Comparison of ENCODE assay signal across 11 cellular contexts in genomic region chr5:95884021-95884333, GRCh38.
DNase-seq lines count a peak whose midpoint lies in the region; ATAC-seq, FAIRE-seq and TF ChIP-seq lines count a peak whose summit lies in the region.
"Had no signal": no experiment of that assay in that cellular context is flagged by ENCODE, and none has a peak within 500 bp of the region (broad histone marks: within the 10 kb centered on the region; RNA-seq: fewer than 3 reads in every experiment).

No MANE protein-coding gene starts in this region.

- H2AK5ac ChIP-seq in mesenchymal stem cell (ENCODE audit: low read length, severe bottlenecking): no peak overlapping the region

- no peak overlapping the region for H2BK5ac ChIP-seq in mesenchymal stem cell (ENCODE audit: low read depth, low read length, poor library complexity, severe bottlenecking)

- no peak for TF ChIP-seq POLR2A in body of pancreas (IDR thresholded peaks at IDR 0.05)

- WGBS in mesenchymal stem cell: 84% methylated on average over 3 of the region's 4 CpGs
- 66 to 91% methylated on average over 4 of the region's 4 CpGs for WGBS in body of pancreas, 2 donors

- H3K36me3 ChIP-seq in PC-9 (ENCODE audit: low read depth) (peaks cover 10% of the 10 kb centered on the region; the same call in 1 of the 2 replicates), mesenchymal stem cell (ENCODE audit: control insufficient read depth in 1 of 2, insufficient read depth in 2 of 2, low read depth in 1 of 2, low read length in 2 of 2) (peaks cover 0 to 49% of the 10 kb centered on the region in 2 experiments), body of pancreas (replicated peaks in 1 of 2; ENCODE audit: insufficient read depth in 1 of 2, low read depth in 2 of 2) (peaks cover 0 to under 1% of the 10 kb centered on the region in 2 donors)
- H3K36me3 ChIP-seq: WERI-Rb-1 had no signal

- peak overlapping the region; percentile 22; the same call in 1 of the 2 replicates for H3K4me3 ChIP-seq in PC-9
- H3K4me3 ChIP-seq in mesenchymal stem cell (ENCODE audit: insufficient read depth in 1 of 2, low read depth in 1 of 2, low read length in 2 of 2): peak overlapping the region in 1 of 2 experiments; percentile 35
- no peak overlapping the region for H3K4me3 ChIP-seq in body of pancreas

- H3K79me2 ChIP-seq in PC-9 (ENCODE audit: low read depth): no peaks in the 10 kb centered on the region

- H3K27ac ChIP-seq in PC-9 (peak overlapping the region; percentile 75), mesenchymal stem cell (ENCODE audit: low read length, poor library complexity, severe bottlenecking) (no peak overlapping the region), body of pancreas (no peak overlapping the region)
- H3K27ac ChIP-seq: WERI-Rb-1 had no signal

- H3K9me3 Mint-ChIP-seq in HFFc6: peaks cover 52% of the 10 kb centered on the region

- H3K27me3 ChIP-seq in PC-9 (ENCODE audit: insufficient read depth, low read depth) (no peaks in the 10 kb centered on the region), mesenchymal stem cell (ENCODE audit: control insufficient read depth in 1 of 2, insufficient read depth in 1 of 2, low read length in 2 of 2) (no peaks in the 10 kb centered on the region), body of pancreas (no peaks in the 10 kb centered on the region)

- BruUV-seq in PC-9 (replicated peaks; lab: Mats Ljungman, UMichigan): no TSS peak

- POLR2A ChIA-PET in PC-9 (lab: Charles Lee; ENCODE audit: unreplicated experiment): interaction anchor here (0.7 kb wide), 1 partner anchor 889 kb away, joined by 7 read pairs; no protein-coding TSS in a partner anchor

- H3K79me1 ChIP-seq in mesenchymal stem cell (replicated peaks; ENCODE audit: low read length, poor library complexity, severe bottlenecking): no peaks in the 10 kb centered on the region

- peak overlapping the region; percentile 25 for H3K9ac ChIP-seq in mesenchymal stem cell (ENCODE audit: low read length)

- H2BK12ac ChIP-seq in mesenchymal stem cell (ENCODE audit: low read length in 2 of 2): no peak overlapping the region

- H3K4ac ChIP-seq in mesenchymal stem cell (ENCODE audit: low read depth in 1 of 2, low read length in 2 of 2): no peak overlapping the region

- H3K27me3 Mint-ChIP-seq in HFFc6 (ENCODE audit: insufficient read depth): peaks cover 82% of the 10 kb centered on the region

- H3K4me2 ChIP-seq in PC-9 (peak overlapping the region; percentile 55), mesenchymal stem cell (ENCODE audit: low read length, poor library complexity, severe bottlenecking) (no peak overlapping the region)

- H2BK15ac ChIP-seq in mesenchymal stem cell (ENCODE audit: low read depth, poor library complexity, severe bottlenecking): no peak overlapping the region

- peaks cover 63% of the 10 kb centered on the region for H3K36me3 Mint-ChIP-seq in HFFc6 (ENCODE audit: low read depth)

- H4K91ac ChIP-seq in mesenchymal stem cell (ENCODE audit: low read length): no peak overlapping the region

- TF ChIP-seq CTCF in HFFc6 (IDR thresholded peaks at IDR 0.05) (no peak), PC-9 (conservative IDR thresholded peaks at IDR 0.05) (no peak), body of pancreas (IDR thresholded peaks at IDR 0.05) (no peak)

- CTCF ChIA-PET in PC-9 (lab: Charles Lee): no interaction called here

- DNase-seq in GM18507 (ENCODE audit: extremely low spot score, insufficient read length, low read depth) (no peak), HFFc6 (peak; percentile 38), PC-9 (peak in 1 of 2 experiments; percentile 9), mesenchymal stem cell (peak; percentile 74), body of pancreas (no peak), UCSD-AML1 (lab: John Stamatoyannopoulos, UW; ENCODE audit: unreplicated experiment) (no peak), GM19240 (ENCODE audit: insufficient read length, low spot score) (no peak)
- no peak for DNase-seq in activated naive CD4-positive, alpha-beta T cell (lab: John Stamatoyannopoulos, UW)
- DNase-seq: cerebellar nuclear complex, NCI-H1436 treated with DMSO at 0.1 percent for 48 hours, WERI-Rb-1 had no signal

- H3K9me2 ChIP-seq in PC-9 (ENCODE audit: insufficient read depth): no peaks in the 10 kb centered on the region

- H3K18ac ChIP-seq in mesenchymal stem cell (ENCODE audit: low read depth in 1 of 2, low read length in 2 of 2): no peak overlapping the region

- H4K8ac ChIP-seq in mesenchymal stem cell (ENCODE audit: low read length): no peak overlapping the region

- H3K4me1 Mint-ChIP-seq in HFFc6 (ENCODE audit: low read depth): peaks cover 91% of the 10 kb centered on the region

- no peak overlapping the region for H2BK120ac ChIP-seq in mesenchymal stem cell (ENCODE audit: low read depth, low read length)

- H3K9me3 ChIP-seq in PC-9 (ENCODE audit: insufficient read depth, low read depth) (0 out of 2 replicates have a peak, but pooled peaks cover 4% of the 10 kb centered on the region), mesenchymal stem cell (ENCODE audit: control insufficient read depth, low read length) (no peaks in the 10 kb centered on the region), body of pancreas (no peaks in the 10 kb centered on the region)

- ATAC-seq in body of pancreas: no peak

- H2AFZ ChIP-seq in PC-9 (no peak overlapping the region), mesenchymal stem cell (ENCODE audit: low read depth, low read length) (no peak overlapping the region)

- intact Hi-C loops in PC-9 (cut with micrococcal nuclease; ENCODE audit: unreplicated experiment) (loop anchor here (5.0 to 10.0 kb wide), 2 partner anchors 78 to 271 kb away; partner anchors contain the start of gene ELL2), body of pancreas (cut with DNase I) (no loop called here)

- peak overlapping the region; percentile 67 for H3K27ac Mint-ChIP-seq in HFFc6

- peak overlapping the region; percentile 60; the same call in 1 of the 2 replicates for H3K4me3 Mint-ChIP-seq in HFFc6

- peak; percentile 62 for FAIRE-seq in GM18507 (lab: Jason Lieb, UNC)

- H4K20me1 ChIP-seq in PC-9 (ENCODE audit: insufficient read depth): no peaks in the 10 kb centered on the region

- H3K23ac ChIP-seq in mesenchymal stem cell (ENCODE audit: low read length in 2 of 2): no peak overlapping the region

- H3K4me1 ChIP-seq in PC-9 (replicated peaks; ENCODE audit: insufficient read depth): peaks cover 26% of the 10 kb centered on the region
- no peaks in the 10 kb centered on the region for H3K4me1 ChIP-seq in mesenchymal stem cell (ENCODE audit: control insufficient read depth, insufficient read depth, low read depth, low read length)
- peaks cover 43% of the 10 kb centered on the region for H3K4me1 ChIP-seq in body of pancreas

- H3F3A ChIP-seq in PC-9 (ENCODE audit: insufficient read depth, low read depth): peaks cover 28% of the 10 kb centered on the region

- H3K14ac ChIP-seq in mesenchymal stem cell (ENCODE audit: low read length in 2 of 2): no peak overlapping the region

Comparison
In these comparisons a context has a peak if more than half of its experiments do, and no peak if none do; other contexts are left out.
1. DNase-seq: peak in HFFc6 (single experiment) and mesenchymal stem cell (single experiment); none in GM18507 (single experiment), activated naive CD4-positive, alpha-beta T cell (0 of 4), body of pancreas (0 of 4), UCSD-AML1 (single experiment) and GM19240 (single experiment).